8 cellular contexts compared by ENCODE assay signal in the genomic region with DNA sequence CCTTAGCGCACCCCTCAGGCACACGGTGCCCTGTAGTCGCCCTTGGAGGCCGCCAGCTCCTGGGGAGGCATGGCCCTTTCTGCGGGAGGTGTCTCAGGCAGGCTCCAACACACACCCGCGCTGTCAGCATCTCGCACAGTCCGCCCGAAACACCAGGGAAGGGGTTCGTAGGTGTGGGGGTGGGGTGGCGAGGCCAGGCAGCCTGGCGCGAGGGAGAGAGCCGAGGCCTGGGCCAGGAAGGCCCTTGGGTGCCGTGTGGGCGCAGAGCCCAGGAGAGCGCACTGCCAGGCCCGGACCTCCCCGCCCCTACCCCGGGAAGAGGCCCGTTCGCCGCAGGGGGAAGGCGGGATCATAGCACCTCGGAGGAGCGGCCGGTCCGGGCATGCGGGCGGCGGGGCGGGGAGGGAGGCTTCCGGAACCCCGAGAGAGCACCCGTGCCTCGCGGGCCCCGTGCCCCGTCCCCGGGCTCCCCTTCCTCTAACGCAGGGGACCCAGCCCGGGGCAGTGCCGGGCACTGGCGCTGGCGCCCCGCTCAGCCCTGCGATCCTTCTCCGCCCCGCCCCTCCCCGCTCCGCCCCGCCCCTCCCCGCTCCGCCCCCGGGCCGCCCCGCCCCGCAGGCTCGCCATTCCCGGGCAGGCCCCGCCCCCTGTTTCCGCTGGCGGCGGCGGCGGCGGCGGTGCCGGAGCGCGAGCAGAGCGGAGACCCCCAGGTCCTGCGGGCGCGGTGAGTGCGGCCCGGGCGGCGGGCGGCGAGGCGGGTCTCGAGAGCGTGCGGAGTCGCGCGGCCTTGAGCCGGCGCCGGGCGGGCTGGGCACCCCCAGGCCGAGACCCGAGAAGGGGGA. TPM values are rescaled to one million over a fixed set of nuclear protein-coding genes. Genes with fewer than 3 reads are reported as not detected.
A peak's percentile ranks its signal among the peaks of the same experiment; 100 is the strongest.
DNase-seq lines count a peak whose midpoint lies in the region; ATAC-seq lines count a peak whose summit lies in the region.

A gene with protein sequence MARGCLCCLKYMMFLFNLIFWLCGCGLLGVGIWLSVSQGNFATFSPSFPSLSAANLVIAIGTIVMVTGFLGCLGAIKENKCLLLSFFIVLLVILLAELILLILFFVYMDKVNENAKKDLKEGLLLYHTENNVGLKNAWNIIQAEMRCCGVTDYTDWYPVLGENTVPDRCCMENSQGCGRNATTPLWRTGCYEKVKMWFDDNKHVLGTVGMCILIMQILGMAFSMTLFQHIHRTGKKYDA (plus strand): TSS at position 650 of the 842 bp plus-strand sequence. CDS start 123,815 bp downstream, outside the sequence.

- intact Hi-C loops in right cardiac atrium (cut with DNase I) = loop anchor here (5.0 to 10.0 kb wide), 3 partner anchors 45 to 128 kb away; no protein-coding TSS in a partner anchor

- ATAC-seq in GM19455 (IDR thresholded peaks at IDR 0.05; ENCODE audit: unreplicated experiment) = peak; percentile 77
- peak; percentile 86 to 92 for ATAC-seq in right cardiac atrium
- no peak for ATAC-seq in GM18861 (IDR thresholded peaks at IDR 0.05; ENCODE audit: unreplicated experiment)

- peak in 11 of 14 donors; percentile 18 to 76 (median 51) for DNase-seq in C1 segment of cervical spinal cord (lab: John Stamatoyannopoulos, UW)
- DNase-seq in HuH-7.5 (ENCODE audit: low spot score) = peak; percentile 86
- DNase-seq in anterior cingulate cortex (lab: John Stamatoyannopoulos, UW) = peak in 45 of 58 donors; percentile 18 to 76 (median 44)
- DNase-seq in right cardiac atrium = peak; percentile 83 to 92 (median 92)
- peak; percentile 46 for DNase-seq in renal cortical epithelial cell (ENCODE audit: low read depth)

- peaks cover 25% of the 10 kb centered on the region for H3K27me3 Mint-ChIP-seq in T-helper 1 cell treated with Interleukin-12 subunit alpha and Interleukin-12 subunit beta and Interleukin-4 antibody, amounts not matched to agents 30 μg/mL and 1 μg/mL, for 36 hours (ENCODE audit: low read depth)

- no peaks in the 10 kb centered on the region for H3K9me3 ChIP-seq in right cardiac atrium (ENCODE audit: control insufficient read depth, low read length)

- H3K36me3 Mint-ChIP-seq in T-helper 1 cell treated with Interleukin-12 subunit alpha and Interleukin-12 subunit beta and Interleukin-4 antibody, amounts not matched to agents 30 μg/mL and 1 μg/mL, for 36 hours (ENCODE audit: low read depth) = no peaks in the 10 kb centered on the region

- H3K4me1 ChIP-seq in right cardiac atrium (ENCODE audit: control insufficient read depth, insufficient read depth, low read length) = peaks cover 11% of the 10 kb centered on the region

- H3K4me3 ChIP-seq in right cardiac atrium (ENCODE audit: low read length) = peak within 1 kb of the TSS; percentile 75

- under 1% methylated on average over 92 of the region's 95 CpGs for WGBS in right cardiac atrium

- no peaks in the 10 kb centered on the region for H3K9me3 Mint-ChIP-seq in T-helper 1 cell treated with Interleukin-12 subunit alpha and Interleukin-12 subunit beta and Interleukin-4 antibody, amounts not matched to agents 30 μg/mL and 1 μg/mL, for 36 hours

- H3K27ac Mint-ChIP-seq in T-helper 1 cell treated with Interleukin-12 subunit alpha and Interleukin-12 subunit beta and Interleukin-4 antibody, amounts not matched to agents 30 μg/mL and 1 μg/mL, for 36 hours = no peak within 1 kb of the TSS

- peak within 1 kb of the TSS; percentile 85 for H3K27ac ChIP-seq in right cardiac atrium (ENCODE audit: low read length)

- H3K4me3 Mint-ChIP-seq in T-helper 1 cell treated with Interleukin-12 subunit alpha and Interleukin-12 subunit beta and Interleukin-4 antibody, amounts not matched to agents 30 μg/mL and 1 μg/mL, for 36 hours = peak within 1 kb of the TSS; percentile 77

- no peaks in the 10 kb centered on the region for H3K27me3 ChIP-seq in right cardiac atrium (ENCODE audit: control insufficient read depth, insufficient read depth)

- peaks cover 8% of the 10 kb centered on the region for H3K4me1 Mint-ChIP-seq in T-helper 1 cell treated with Interleukin-12 subunit alpha and Interleukin-12 subunit beta and Interleukin-4 antibody, amounts not matched to agents 30 μg/mL and 1 μg/mL, for 36 hours (ENCODE audit: low read depth)

RNA-seq across cellular contexts. Expression of the gene that starts here (rescaled TPM):
- 100 to 1,000 TPM; 151 to 184 (median 172) TPM for total RNA-seq in right cardiac atrium
- polyA plus RNA-seq in right cardiac atrium = 121 TPM
- 24.7 and 91.3 TPM in 2 replicates for total RNA-seq in renal cortical epithelial cell
